Comparison of ENCODE assay signal across 8 cellular contexts in the genomic region with DNA sequence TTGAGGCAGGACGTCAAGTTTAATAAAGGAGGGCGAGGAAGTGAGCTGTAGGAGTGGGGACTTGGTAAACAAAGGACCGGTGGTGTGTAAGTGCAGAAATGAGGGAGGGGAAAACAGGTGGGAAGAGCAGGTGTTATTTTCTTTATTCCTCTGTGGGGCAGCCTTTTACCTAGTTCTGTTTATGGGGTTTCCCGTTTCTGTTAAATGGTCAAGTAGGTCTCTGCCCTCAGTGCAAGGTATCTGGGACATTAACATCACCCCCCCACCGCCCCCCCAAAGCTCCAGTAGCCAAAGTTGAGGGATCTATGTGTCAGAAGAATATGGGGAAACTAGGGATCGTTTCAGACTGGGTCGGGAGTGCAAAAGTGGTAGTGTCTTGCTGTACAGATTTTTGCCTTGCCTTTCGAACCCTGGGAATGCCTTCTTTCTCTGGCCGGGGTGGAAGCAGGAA. TPM values are rescaled to one million over a fixed set of nuclear protein-coding genes. Genes with fewer than 3 reads are reported as not detected.
DNase-seq lines count a peak whose midpoint lies in the region; ATAC-seq and TF ChIP-seq lines count a peak whose summit lies in the region.

No MANE protein-coding gene starts in this region.

- no peaks in the 10 kb centered on the region for H3K27me3 Mint-ChIP-seq in effector memory CD8-positive, alpha-beta T cell

- ATAC-seq in effector memory CD8-positive, alpha-beta T cell (replicated peaks) = no peak
- no peak for ATAC-seq in HG03565 (IDR thresholded peaks at IDR 0.05; ENCODE audit: unreplicated experiment)
- ATAC-seq in HG02642 (IDR thresholded peaks at IDR 0.05; ENCODE audit: poor library complexity, unreplicated experiment) = no peak

- DNase-seq in NCI-H2171 treated with DMSO at 0.1 percent for 48 hours (lab: John Stamatoyannopoulos, UW) (peak; percentile 72), NCI-H2171 (lab: John Stamatoyannopoulos, UW) (no peak), NCI-H526 treated with DMSO at 0.1 percent for 48 hours (lab: John Stamatoyannopoulos, UW) (peak; percentile 51), ovary (no peak), cortex of kidney (lab: John Stamatoyannopoulos, UW) (no peak)
- DNase-seq in effector memory CD8-positive, alpha-beta T cell = no peak

- peak overlapping the region in 1 of 2 donors; percentile 80 for H3K27ac ChIP-seq in ovary

- H3K36me3 Mint-ChIP-seq in effector memory CD8-positive, alpha-beta T cell (ENCODE audit: insufficient read depth) = peaks cover 28% of the 10 kb centered on the region

- peaks cover 33 to 44% of the 10 kb centered on the region in 2 donors for H3K4me1 Mint-ChIP-seq in effector memory CD8-positive, alpha-beta T cell (ENCODE audit: low read depth in 2 of 2)

- H3K9me3 Mint-ChIP-seq in effector memory CD8-positive, alpha-beta T cell = no peaks in the 10 kb centered on the region

- no peak for TF ChIP-seq POLR2A in ovary (IDR thresholded peaks at IDR 0.05)

- H3K4me3 ChIP-seq in ovary = peak overlapping the region; percentile 30

- peak overlapping the region; percentile 93 to 99 for H3K27ac Mint-ChIP-seq in effector memory CD8-positive, alpha-beta T cell

- peaks cover 5% of the 10 kb centered on the region for H3K4me1 ChIP-seq in ovary (ENCODE audit: insufficient read depth)

- no peaks in the 10 kb centered on the region for H3K36me3 ChIP-seq in ovary

- H3K4me3 Mint-ChIP-seq in effector memory CD8-positive, alpha-beta T cell = peak overlapping the region; percentile 88 to 94

- no peak for TF ChIP-seq EP300 in ovary (IDR thresholded peaks at IDR 0.05)

- H3K9me3 ChIP-seq in ovary = no peaks in the 10 kb centered on the region

- TF ChIP-seq CTCF in ovary (IDR thresholded peaks at IDR 0.05) = no peak

- intact Hi-C loops in ovary (cut with DNase I) = loop anchor here in 2 of 4 donors (5.0 kb wide), 2 partner anchors 39 to 104 kb away; partner anchors contain the start of gene TYRO3 (in 1 of the 2)

- WGBS in ovary, 3 donors = 0 to 1% (median 1%) methylated on average over 9 of the region's 9 CpGs

- no peaks in the 10 kb centered on the region for H3K27me3 ChIP-seq in ovary

RNA-seq across cellular contexts. Expression of gene MGA, which starts 0.9 kb away (rescaled TPM):
- total RNA-seq in ovary = 10 to 100 TPM; 43.4 to 90.2 (median 61.6) TPM
- polyA plus RNA-seq in ovary = 10 to 100 TPM in 1 of 2 donors, 1 to 10 TPM in 1; 7.1 to 14.8 TPM

Comparison
In these comparisons a context has a peak if more than half of its experiments do, and no peak if none do; other contexts are left out.
1. DNase-seq: peak in NCI-H2171 treated with DMSO at 0.1 percent for 48 hours (single experiment) and NCI-H526 treated with DMSO at 0.1 percent for 48 hours (single experiment); none in NCI-H2171 (single experiment), effector memory CD8-positive, alpha-beta T cell (0 of 3), ovary (0 of 5) and cortex of kidney (single experiment).